In the genomic region with DNA sequence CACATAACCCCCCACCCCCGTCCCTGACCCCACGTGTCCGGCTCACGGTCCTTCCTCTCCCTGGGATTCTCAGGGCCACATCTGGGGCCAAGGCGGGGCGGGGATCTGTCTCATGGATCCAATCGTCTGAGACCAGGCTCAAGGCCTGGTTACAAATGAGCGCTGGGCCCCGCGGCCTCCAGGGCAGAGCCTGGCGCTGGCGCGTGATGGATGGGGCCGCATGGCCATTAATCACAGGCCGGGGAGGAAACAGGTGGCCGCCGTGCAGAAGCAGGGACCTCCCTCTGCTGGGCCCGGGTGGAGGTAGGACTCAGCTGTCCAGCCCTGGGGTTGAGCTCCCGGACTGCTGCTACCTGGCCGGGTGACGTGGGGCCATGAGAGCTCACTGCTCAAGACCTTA, we compare ENCODE assay signal across 1 cellular context.
TF ChIP-seq lines count a peak whose summit lies in the region.

No MANE protein-coding gene starts in this region.

TF ChIP-seq in GM23338, 12 proteins besides CTCF, POLR2A, EP300 and RAD21 (continued from another document):
- no peak for TF ChIP-seq POLR2AphosphoS5 (IDR thresholded peaks at IDR 0.05; ENCODE audit: low read depth)
- TF ChIP-seq STAT1 (IDR thresholded peaks at IDR 0.05; ENCODE audit: unreplicated experiment) = no peak
TF ChIP-seq in GM23338: peak in this region for 0.
